In genomic region chr4:26803462-26803861, GRCh38 we compare ENCODE assay signal across 13 cellular contexts. TPM values are rescaled to one million over a fixed set of nuclear protein-coding genes. Genes with fewer than 3 reads are reported as not detected.
DNase-seq lines count a peak whose midpoint lies in the region; ATAC-seq and TF ChIP-seq lines count a peak whose summit lies in the region.
"Had no signal": no experiment of that assay in that cellular context is flagged by ENCODE, and none has a peak within 500 bp of the region (broad histone marks: within the 10 kb centered on the region; RNA-seq: fewer than 3 reads in every experiment).

No MANE protein-coding gene starts in this region.

- H3K4me2 ChIP-seq in neuronal stem cell (ENCODE audit: insufficient read depth, low read length, poor library complexity, severe bottlenecking) (peak overlapping the region; percentile 11), Karpas-422 (ENCODE audit: low read depth, low read length, poor library complexity, severe bottlenecking) (no peak overlapping the region)

- peaks cover 1 to 7% of the 10 kb centered on the region in 2 donors for H3K4me1 ChIP-seq in neuronal stem cell (ENCODE audit: control insufficient read depth in 2 of 2, insufficient read depth in 1 of 2, low read depth in 1 of 2, low read length in 2 of 2)
- peaks cover 26% of the 10 kb centered on the region for H3K4me1 ChIP-seq in Karpas-422 (ENCODE audit: low read length)

- peaks cover 25% of the 10 kb centered on the region for H3K4me1 Mint-ChIP-seq in endothelial cell (ENCODE audit: unreplicated experiment)

- H3K18ac ChIP-seq in neuronal stem cell (ENCODE audit: low read length), result peak overlapping the region; percentile 36

- H2BK5ac ChIP-seq in neuronal stem cell (ENCODE audit: low read length), result no peak overlapping the region

- H4K91ac ChIP-seq in neuronal stem cell (ENCODE audit: low read depth, low read length, poor library complexity), result no peak overlapping the region

- H3K27me3 Mint-ChIP-seq in endothelial cell (ENCODE audit: unreplicated experiment), result peaks cover 3% of the 10 kb centered on the region
- H3K27me3 Mint-ChIP-seq: CD4-positive, alpha-beta T cell had no signal

- H3K27ac ChIP-seq in neuronal stem cell (replicated peaks; ENCODE audit: low read length), result peak overlapping the region; percentile 3
- H3K27ac ChIP-seq in Karpas-422 (ENCODE audit: low read length), result no peak overlapping the region
- H3K27ac ChIP-seq: suprapubic skin had no signal

- H3K9me2 ChIP-seq in Karpas-422 (replicated peaks; ENCODE audit: insufficient read depth, low read length), result no peaks in the 10 kb centered on the region

- H3K4me3 ChIP-seq in neuronal stem cell (ENCODE audit: low read length in 2 of 2) (no peak overlapping the region), Karpas-422 (ENCODE audit: low read length) (no peak overlapping the region)
- H3K4me3 ChIP-seq: suprapubic skin had no signal

- H2BK12ac ChIP-seq in neuronal stem cell (ENCODE audit: low read length), result no peak overlapping the region

- H2BK120ac ChIP-seq in neuronal stem cell (ENCODE audit: low read depth, low read length), result no peak overlapping the region

- no peaks in the 10 kb centered on the region for H3K79me1 ChIP-seq in neuronal stem cell (ENCODE audit: low read depth, low read length)

- H3K27me3 ChIP-seq in neuronal stem cell (ENCODE audit: control insufficient read depth in 3 of 3, insufficient read depth in 3 of 3, low read depth in 1 of 3, low read length in 3 of 3), result no peaks in the 10 kb centered on the region
- no peaks in the 10 kb centered on the region for H3K27me3 ChIP-seq in Karpas-422 (ENCODE audit: low read length)
- H3K27me3 ChIP-seq: suprapubic skin had no signal

- H3K9ac ChIP-seq in neuronal stem cell (ENCODE audit: low read depth, low read length, poor library complexity) (no peak overlapping the region), Karpas-422 (ENCODE audit: low read length) (no peak overlapping the region)

- no peak overlapping the region for H3K4ac ChIP-seq in neuronal stem cell (ENCODE audit: low read length)

- no peaks in the 10 kb centered on the region for H4K20me1 ChIP-seq in Karpas-422 (ENCODE audit: insufficient read depth, low read depth, low read length)

- H3K23ac ChIP-seq in neuronal stem cell (ENCODE audit: low read depth, low read length, poor library complexity), result no peak overlapping the region

- H3K79me2 ChIP-seq in Karpas-422 (ENCODE audit: low read length), result no peaks in the 10 kb centered on the region

- ATAC-seq in HG02678 (IDR thresholded peaks at IDR 0.05; ENCODE audit: unreplicated experiment), result no peak
- ATAC-seq: Panc1 had no signal

- no peak for TF ChIP-seq CTCF in endothelial cell (IDR thresholded peaks at IDR 0.05; ENCODE audit: unreplicated experiment)

- no peak overlapping the region for H3K4me3 Mint-ChIP-seq in endothelial cell (ENCODE audit: unreplicated experiment)
- H3K4me3 Mint-ChIP-seq: CD4-positive, alpha-beta T cell; naive B cell had no signal

- H3K14ac ChIP-seq in neuronal stem cell (ENCODE audit: low read length), result no peak overlapping the region

- DNase-seq in Daoy (ENCODE audit: low read depth), result peak; percentile 41
- peak; percentile 13 for DNase-seq in NCI-H2107 treated with DMSO at 0.1 percent for 48 hours (lab: John Stamatoyannopoulos, UW; ENCODE audit: unreplicated experiment)
- DNase-seq in cerebellar nuclear complex (lab: John Stamatoyannopoulos, UW), result peak; percentile 33 to 50
- peak; percentile 20 for DNase-seq in neuronal stem cell (ENCODE audit: low spot score)
- DNase-seq in Karpas-422, result no peak
- DNase-seq in NCI-H526 treated with DMSO at 0.1 percent for 48 hours (lab: John Stamatoyannopoulos, UW), result no peak
- no peak for DNase-seq in endothelial cell (ENCODE audit: low spot score)
- DNase-seq: CD4-positive, alpha-beta T cell; naive B cell had no signal

- H2BK15ac ChIP-seq in neuronal stem cell (ENCODE audit: low read length), result no peak overlapping the region

- no peaks in the 10 kb centered on the region for H3K36me3 Mint-ChIP-seq in endothelial cell (ENCODE audit: low read depth, unreplicated experiment)
- H3K36me3 Mint-ChIP-seq: naive B cell had no signal

- H3K36me3 ChIP-seq in neuronal stem cell (replicated peaks in 1 of 2; ENCODE audit: control insufficient read depth in 2 of 2, insufficient read depth in 2 of 2, low read length in 2 of 2), result no peaks in the 10 kb centered on the region
- no peaks in the 10 kb centered on the region for H3K36me3 ChIP-seq in Karpas-422 (ENCODE audit: insufficient read depth, low read length)
- H3K36me3 ChIP-seq: suprapubic skin had no signal

- H4K8ac ChIP-seq in neuronal stem cell (ENCODE audit: low read depth, low read length), result no peak overlapping the region

- H3K27ac Mint-ChIP-seq in endothelial cell (ENCODE audit: unreplicated experiment), result no peak overlapping the region
- H3K27ac Mint-ChIP-seq: activated T-helper 2 cell treated with anti-CD3 and anti-CD28 coated beads, Interferon-gamma antibody, Interleukin-2, Interleukin-4, amounts not matched to agents 10 μg/mL and 5 μg/mL and 100 μg/mL, durations not matched to agents 14 hours and 24 hours and 36 hours; CD4-positive, alpha-beta T cell had no signal

- H3K9me3 ChIP-seq in neuronal stem cell (replicated peaks in 1 of 2; ENCODE audit: control insufficient read depth in 2 of 2, insufficient read depth in 1 of 2, low read depth in 1 of 2, low read length in 2 of 2) (no peaks in the 10 kb centered on the region), Karpas-422 (ENCODE audit: low read length) (no peaks in the 10 kb centered on the region)
- H3K9me3 ChIP-seq: suprapubic skin had no signal

- no CpG with 5 or more reads among the region's 6 CpGs for WGBS in neuronal stem cell (ENCODE audit: extremely low coverage in 2 of 2, insufficient read length in 2 of 2, insufficient replicate concordance in 1 of 2), 2 donors

- H2AK5ac ChIP-seq in neuronal stem cell (ENCODE audit: low read depth, low read length), result no peak overlapping the region

- H2AFZ ChIP-seq in neuronal stem cell (ENCODE audit: low read length) (peak overlapping the region; percentile 84), Karpas-422 (ENCODE audit: low read length) (no peak overlapping the region)

- no peaks in the 10 kb centered on the region for H3K9me3 Mint-ChIP-seq in endothelial cell (ENCODE audit: unreplicated experiment)
- H3K9me3 Mint-ChIP-seq: activated T-helper 2 cell treated with anti-CD3 and anti-CD28 coated beads, Interferon-gamma antibody, Interleukin-2, Interleukin-4, amounts not matched to agents 10 μg/mL and 5 μg/mL and 100 μg/mL, durations not matched to agents 14 hours and 24 hours and 36 hours had no signal

RNA-seq across cellular contexts. Expression of gene STIM2, which starts 57.2 kb away (rescaled TPM):
- total RNA-seq in Daoy (2014; rRNA removed; shearing (Covaris generic)), result 15.3 and 38.9 TPM in 2 replicates
- 23.4 TPM for polyA plus RNA-seq in neuronal stem cell (2013, experiment 1 of 2)
- 23.3 TPM for polyA plus RNA-seq in neuronal stem cell (2013, experiment 2 of 2)
- 96.4 and 203 TPM in 2 replicates for total RNA-seq in Karpas-422 (2014; rRNA removed; shearing (Covaris generic); ENCODE audit: low replicate concordance)
- total RNA-seq in endothelial cell (ENCODE audit: unreplicated experiment), result 65.7 TPM

Comparison
In these comparisons a context has a peak if more than half of its experiments do, and no peak if none do; other contexts are left out.
1. DNase-seq: peak in Daoy (single experiment), NCI-H2107 treated with DMSO at 0.1 percent for 48 hours (single experiment), cerebellar nuclear complex (2 of 2) and neuronal stem cell (single experiment); none in Karpas-422 (single experiment), NCI-H526 treated with DMSO at 0.1 percent for 48 hours (single experiment) and endothelial cell (single experiment).